ENCODE assay signal across 1 cellular context in the genomic region with DNA sequence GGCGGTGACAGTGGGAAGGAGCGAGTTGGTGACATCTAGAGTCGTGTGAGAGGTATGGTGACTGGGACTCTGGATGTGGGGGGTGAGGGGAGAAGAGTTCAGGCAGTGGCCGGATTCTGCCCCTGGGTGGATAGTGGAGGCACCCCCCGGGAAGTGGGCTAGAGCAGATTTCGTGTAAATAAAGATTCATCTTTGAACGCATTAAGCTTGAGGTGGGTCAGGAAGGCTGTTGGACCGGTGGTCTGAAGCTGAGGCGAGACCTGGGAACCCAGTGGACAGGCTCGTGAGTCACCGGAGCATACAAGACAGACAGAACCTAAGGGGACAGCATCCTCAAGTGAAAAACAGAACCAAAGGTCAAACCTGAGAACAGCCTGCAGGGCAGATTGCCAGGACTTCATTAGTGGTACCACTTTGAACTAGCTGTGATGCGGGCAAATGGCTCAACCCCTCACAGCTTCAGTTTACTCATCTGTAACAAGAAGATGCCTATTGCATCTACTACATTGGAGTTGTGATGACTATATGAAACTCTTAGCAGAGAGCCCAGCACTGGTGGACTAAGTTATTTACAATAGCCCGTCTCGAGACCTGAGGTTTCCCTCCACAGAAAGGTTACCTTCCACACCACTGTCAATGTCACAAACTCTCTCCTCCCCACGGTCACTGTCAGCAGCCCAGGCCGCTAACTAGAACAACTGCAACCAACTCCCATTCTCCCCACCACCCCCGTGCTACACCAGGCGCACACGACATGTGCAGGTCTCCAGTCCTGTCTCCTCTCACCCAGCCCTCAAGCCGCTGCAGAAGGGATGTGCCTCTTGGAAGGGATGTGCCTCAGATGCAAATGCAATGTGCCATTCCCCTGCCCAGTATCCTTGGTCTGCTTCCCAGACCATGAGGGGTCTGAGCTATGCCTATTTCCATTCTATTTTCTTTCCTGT.
TF ChIP-seq lines count a peak whose summit lies in the region.

No MANE protein-coding gene starts in this region.

TF ChIP-seq in HEK293, 187 proteins besides CTCF, POLR2A, EP300 and RAD21 (continued from another document):
- TF ChIP-seq, protein P1, sequence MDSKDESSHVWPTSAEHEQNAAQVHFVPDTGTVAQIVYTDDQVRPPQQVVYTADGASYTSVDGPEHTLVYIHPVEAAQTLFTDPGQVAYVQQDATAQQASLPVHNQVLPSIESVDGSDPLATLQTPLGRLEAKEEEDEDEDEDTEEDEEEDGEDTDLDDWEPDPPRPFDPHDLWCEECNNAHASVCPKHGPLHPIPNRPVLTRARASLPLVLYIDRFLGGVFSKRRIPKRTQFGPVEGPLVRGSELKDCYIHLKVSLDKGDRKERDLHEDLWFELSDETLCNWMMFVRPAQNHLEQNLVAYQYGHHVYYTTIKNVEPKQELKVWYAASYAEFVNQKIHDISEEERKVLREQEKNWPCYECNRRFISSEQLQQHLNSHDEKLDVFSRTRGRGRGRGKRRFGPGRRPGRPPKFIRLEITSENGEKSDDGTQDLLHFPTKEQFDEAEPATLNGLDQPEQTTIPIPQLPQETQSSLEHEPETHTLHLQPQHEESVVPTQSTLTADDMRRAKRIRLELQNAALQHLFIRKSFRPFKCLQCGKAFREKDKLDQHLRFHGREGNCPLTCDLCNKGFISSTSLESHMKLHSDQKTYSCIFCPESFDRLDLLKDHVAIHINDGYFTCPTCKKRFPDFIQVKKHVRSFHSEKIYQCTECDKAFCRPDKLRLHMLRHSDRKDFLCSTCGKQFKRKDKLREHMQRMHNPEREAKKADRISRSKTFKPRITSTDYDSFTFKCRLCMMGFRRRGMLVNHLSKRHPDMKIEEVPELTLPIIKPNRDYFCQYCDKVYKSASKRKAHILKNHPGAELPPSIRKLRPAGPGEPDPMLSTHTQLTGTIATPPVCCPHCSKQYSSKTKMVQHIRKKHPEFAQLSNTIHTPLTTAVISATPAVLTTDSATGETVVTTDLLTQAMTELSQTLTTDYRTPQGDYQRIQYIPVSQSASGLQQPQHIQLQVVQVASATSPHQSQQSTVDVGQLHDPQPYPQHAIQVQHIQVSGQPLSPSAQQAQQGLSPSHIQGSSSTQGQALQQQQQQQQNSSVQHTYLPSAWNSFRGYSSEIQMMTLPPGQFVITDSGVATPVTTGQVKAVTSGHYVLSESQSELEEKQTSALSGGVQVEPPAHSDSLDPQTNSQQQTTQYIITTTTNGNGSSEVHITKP (tag by site-specific recombination; IDR thresholded peaks at IDR 0.05) = peak; percentile 43; the same call in 1 of the 2 replicates
- TF ChIP-seq SP7 (tag by site-specific recombination; IDR thresholded peaks at IDR 0.05) = peak; percentile 8
